ENCODE assay signal across 2 cellular contexts in genomic region chr3:52233108-52233591, GRCh38.
TF ChIP-seq lines count a peak whose summit lies in the region.

No MANE protein-coding gene starts in this region.

TF ChIP-seq in liver, 16 proteins besides CTCF, POLR2A, EP300 and RAD21:
- no peak for TF ChIP-seq YY1 (IDR thresholded peaks at IDR 0.05)
- TF ChIP-seq EGR1 (IDR thresholded peaks at IDR 0.05; ENCODE audit: low read depth in 2 of 2), result no peak
- TF ChIP-seq FOXA2 (IDR thresholded peaks at IDR 0.05), result peak; percentile 79
- TF ChIP-seq REST (IDR thresholded peaks at IDR 0.05), result no peak
- peak; percentile 22 to 44 for TF ChIP-seq RXRA (IDR thresholded peaks at IDR 0.05)
- TF ChIP-seq FOXA1 (IDR thresholded peaks at IDR 0.05), result peak; percentile 65
- no peak for TF ChIP-seq ATF3 (IDR thresholded peaks at IDR 0.05)
- TF ChIP-seq HNF4A (conservative IDR thresholded peaks at IDR 0.05), result peak; percentile 16 to 41

TF ChIP-seq in HepG2, 621 proteins besides CTCF, POLR2A, EP300 and RAD21:
- TF ChIP-seq ZNF672 (CRISPR knock-in tag; IDR thresholded peaks at IDR 0.05), result no peak
- TF ChIP-seq JUND (CRISPR knock-in tag; IDR thresholded peaks at IDR 0.05), result no peak
- TF ChIP-seq AKNA (CRISPR knock-in tag; IDR thresholded peaks at IDR 0.05; ENCODE audit: borderline replicate concordance), result no peak
- TF ChIP-seq MIXL1 (CRISPR knock-in tag; IDR thresholded peaks at IDR 0.05), result no peak
- TF ChIP-seq ZNF605 (CRISPR knock-in tag; IDR thresholded peaks at IDR 0.05), result no peak
- TF ChIP-seq FOXM1 (CRISPR knock-in tag; IDR thresholded peaks at IDR 0.05), result no peak
- TF ChIP-seq ZNF12 (CRISPR knock-in tag; IDR thresholded peaks at IDR 0.05), result no peak
- TF ChIP-seq ZBTB20 (CRISPR knock-in tag; IDR thresholded peaks at IDR 0.05; ENCODE audit: borderline replicate concordance, low read depth), result no peak
- no peak for TF ChIP-seq ZNF670 (CRISPR knock-in tag; IDR thresholded peaks at IDR 0.05; ENCODE audit: borderline replicate concordance)
- no peak for TF ChIP-seq HOXA7 (CRISPR knock-in tag; IDR thresholded peaks at IDR 0.05)
- no peak for TF ChIP-seq EZH2 (conservative IDR thresholded peaks at IDR 0.05; ENCODE audit: low read depth, low read length)
